In the genomic region with DNA sequence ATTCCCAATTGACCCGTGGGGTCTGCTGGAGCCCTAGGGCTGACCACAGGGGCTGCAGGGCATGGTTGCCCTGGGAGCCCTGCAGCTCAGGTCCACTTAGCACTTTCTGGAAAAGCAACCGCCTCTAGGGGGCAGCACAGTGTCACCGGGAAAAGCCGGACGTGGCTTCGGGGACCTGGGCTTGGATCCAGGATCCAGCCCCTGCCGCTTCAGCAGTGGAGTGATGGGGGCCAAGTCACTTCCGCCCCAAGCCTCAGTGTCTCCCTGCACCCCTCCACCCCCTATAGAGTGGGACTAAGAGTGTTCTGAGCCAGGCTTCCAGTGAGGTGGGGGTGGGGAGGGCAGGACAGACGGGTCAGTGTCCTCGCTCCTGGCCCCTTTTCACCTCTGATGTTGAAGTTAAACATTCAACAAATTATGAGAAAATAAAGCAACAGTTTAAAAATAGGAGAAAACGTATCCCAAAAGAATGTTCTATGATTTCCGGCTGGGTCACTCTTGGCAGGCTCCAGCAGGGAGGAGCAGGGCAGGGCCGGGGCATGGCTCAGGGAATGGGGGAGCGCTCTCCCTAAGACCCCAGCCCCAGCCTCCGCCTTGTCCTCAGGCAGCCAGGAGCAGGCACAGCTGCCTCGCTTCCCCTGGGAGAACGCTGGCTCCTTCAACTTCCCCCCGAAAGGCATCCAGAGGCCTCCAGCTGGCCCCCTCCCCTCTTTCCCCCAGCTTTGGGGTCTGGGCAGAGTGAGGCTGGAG, we compare ENCODE assay signal across 8 cellular contexts.
DNase-seq lines count a peak whose midpoint lies in the region; ATAC-seq and TF ChIP-seq lines count a peak whose summit lies in the region.

No MANE protein-coding gene starts in this region.

- CTCF ChIA-PET in A673 (lab: Charles Lee): interaction anchor here (0.6 to 1.5 kb wide), 7 partner anchors 9 to 299 kb away, joined by 3 to 10 read pairs (median 4); no protein-coding TSS in a partner anchor
- CTCF ChIA-PET in activated CD8-positive, alpha-beta memory T cell treated with anti-CD3 and anti-CD28 coated beads, Interleukin-2, amount 10 ng/mL, durations not matched to agents 7 days and 5 days (lab: Charles Lee): interaction anchor here (0.6 to 2.6 kb wide), 8 partner anchors 13 to 321 kb away, joined by 3 to 17 read pairs (median 4); no protein-coding TSS in a partner anchor

- H3K9me3 ChIP-seq in A673 (ENCODE audit: low read depth, low read length, poor library complexity, severe bottlenecking): no peaks in the 10 kb centered on the region
- no peaks in the 10 kb centered on the region for H3K9me3 ChIP-seq in aorta (ENCODE audit: control insufficient read depth, low read length)

- no TSS peak for BruUV-seq in A673 (replicated peaks; lab: Mats Ljungman, UMichigan)

- no peaks in the 10 kb centered on the region for H3K9me3 Mint-ChIP-seq in activated CD8-positive, alpha-beta memory T cell treated with anti-CD3 and anti-CD28 coated beads, Interleukin-2, amount 10 ng/mL, durations not matched to agents 7 days and 5 days (ENCODE audit: low read depth)
- H3K9me3 Mint-ChIP-seq in osteocyte (ENCODE audit: unreplicated experiment): no peaks in the 10 kb centered on the region

- H3K27ac Mint-ChIP-seq in activated CD8-positive, alpha-beta memory T cell treated with anti-CD3 and anti-CD28 coated beads, Interleukin-2, amount 10 ng/mL, durations not matched to agents 7 days and 5 days: no peak overlapping the region
- peak overlapping the region; percentile 62 for H3K27ac Mint-ChIP-seq in osteocyte (ENCODE audit: unreplicated experiment)

- no peaks in the 10 kb centered on the region for H3K27me3 Mint-ChIP-seq in activated CD8-positive, alpha-beta memory T cell treated with anti-CD3 and anti-CD28 coated beads, Interleukin-2, amount 10 ng/mL, durations not matched to agents 7 days and 5 days
- peaks cover 3% of the 10 kb centered on the region for H3K27me3 Mint-ChIP-seq in osteocyte (ENCODE audit: unreplicated experiment)

- DNase-seq in A673 (ENCODE audit: low spot score): peak; percentile 90
- DNase-seq in GM12865 (ENCODE audit: low read depth): peak; percentile 53
- peak; percentile 49 for DNase-seq in NCI-H2171 treated with DMSO at 0.1 percent for 48 hours (lab: John Stamatoyannopoulos, UW)
- DNase-seq in activated CD8-positive, alpha-beta memory T cell treated with anti-CD3 and anti-CD28 coated beads, Interleukin-2, amount 10 ng/mL, durations not matched to agents 7 days and 5 days: peak; percentile 65
- peak; percentile 38 for DNase-seq in foreskin melanocyte
- DNase-seq in osteocyte (ENCODE audit: extremely low spot score, unreplicated experiment): peak; percentile 91
- DNase-seq in aorta: peak; percentile 94 to 97

- H3K36me3 Mint-ChIP-seq in activated CD8-positive, alpha-beta memory T cell treated with anti-CD3 and anti-CD28 coated beads, Interleukin-2, amount 10 ng/mL, durations not matched to agents 7 days and 5 days: no peaks in the 10 kb centered on the region
- no peaks in the 10 kb centered on the region for H3K36me3 Mint-ChIP-seq in osteocyte (ENCODE audit: unreplicated experiment)

- 1 to 2% methylated on average over 18 of the region's 18 CpGs for WGBS in aorta, 2 donors

- H3K36me3 ChIP-seq in A673 (ENCODE audit: insufficient read depth, low read length, poor library complexity, severe bottlenecking) (no peaks in the 10 kb centered on the region), aorta (ENCODE audit: control insufficient read depth in 1 of 2, insufficient read depth in 2 of 2, low read length in 1 of 2) (no peaks in the 10 kb centered on the region)

- H3K4me3 Mint-ChIP-seq in activated CD8-positive, alpha-beta memory T cell treated with anti-CD3 and anti-CD28 coated beads, Interleukin-2, amount 10 ng/mL, durations not matched to agents 7 days and 5 days: no peak overlapping the region
- no peak overlapping the region for H3K4me3 Mint-ChIP-seq in osteocyte (ENCODE audit: unreplicated experiment)

- no peaks in the 10 kb centered on the region for H3K4me1 Mint-ChIP-seq in activated CD8-positive, alpha-beta memory T cell treated with anti-CD3 and anti-CD28 coated beads, Interleukin-2, amount 10 ng/mL, durations not matched to agents 7 days and 5 days
- H3K4me1 Mint-ChIP-seq in osteocyte (ENCODE audit: unreplicated experiment): peaks cover 10% of the 10 kb centered on the region

- peak; percentile 96 for TF ChIP-seq CTCF in A673 (conservative IDR thresholded peaks at IDR 0.05; ENCODE audit: low read depth, low read length)
- TF ChIP-seq CTCF in GM12865 (IDR thresholded peaks at IDR 0.05; ENCODE audit: insufficient read depth, low read depth, low read length, missing control alignments): peak; percentile 63
- peak; percentile 88 for TF ChIP-seq CTCF in osteocyte (IDR thresholded peaks at IDR 0.05)

- H3K27me3 ChIP-seq in A673 (replicated peaks; ENCODE audit: insufficient read depth, low read depth, low read length, poor library complexity): no peaks in the 10 kb centered on the region
- H3K27me3 ChIP-seq in aorta (ENCODE audit: control insufficient read depth in 1 of 2, insufficient read depth in 2 of 2, low read length in 1 of 2): no peaks in the 10 kb centered on the region

- H3K4me1 ChIP-seq in A673 (ENCODE audit: insufficient read depth, low read length, poor library complexity, severe bottlenecking) (peaks cover 6% of the 10 kb centered on the region), aorta (ENCODE audit: control insufficient read depth in 1 of 2, insufficient read depth in 2 of 2, low read length in 2 of 2) (no peaks in the 10 kb centered on the region)

- intact Hi-C loops in A673 (cut with micrococcal nuclease; ENCODE audit: unreplicated experiment) (loop anchor here (1.0 kb wide), 1 partner anchor 281 kb away; no protein-coding TSS in a partner anchor), aorta (cut with DNase I) (loop anchor here (2.0 to 10.0 kb wide), 6 partner anchors 65 to 212 kb away; a partner anchor contains a TSS)

- H3K27ac ChIP-seq in A673 (ENCODE audit: low read depth, low read length, poor library complexity, severe bottlenecking) (no peak overlapping the region), aorta (ENCODE audit: low read depth in 1 of 2, low read length in 2 of 2) (peak overlapping the region; percentile 98 to 100)

- no peak for ATAC-seq in activated CD8-positive, alpha-beta memory T cell treated with anti-CD3 and anti-CD28 coated beads, Interleukin-2, amount 10 ng/mL, durations not matched to agents 7 days and 5 days
- ATAC-seq in aorta (ENCODE audit: low FRiP score): peak; percentile 78
- no peak for ATAC-seq in HG02870 (IDR thresholded peaks at IDR 0.05; ENCODE audit: unreplicated experiment)

- H3K4me3 ChIP-seq in A673 (ENCODE audit: low read depth, low read length, poor library complexity, severe bottlenecking): no peak overlapping the region
- H3K4me3 ChIP-seq in GM12865 (ENCODE audit: low read depth, low read length): no peak overlapping the region
- no peak overlapping the region for H3K4me3 ChIP-seq in aorta (ENCODE audit: low read length in 2 of 2)

- POLR2A ChIA-PET in A673 (lab: Charles Lee; ENCODE audit: low non-redundant PET): no interaction called here

Comparison
In these comparisons a context has a peak if more than half of its experiments do, and no peak if none do; other contexts are left out.
1. DNase-seq: peak in every context shown above with its lines; median percentile 96 in aorta; 91 in osteocyte; 90 in A673; 65 in activated CD8-positive, alpha-beta memory T cell treated with anti-CD3 and anti-CD28 coated beads, Interleukin-2, amount 10 ng/mL, durations not matched to agents 7 days and 5 days; 53 in GM12865; 49 in NCI-H2171 treated with DMSO at 0.1 percent for 48 hours; 38 in foreskin melanocyte.